In genomic region chr7:147405621-147406020, GRCh38 we compare ENCODE assay signal across 30 cellular contexts.
"Had no signal": no experiment of that assay in that cellular context is flagged by ENCODE, and none has a peak within 500 bp of the region (broad histone marks: within the 10 kb centered on the region; RNA-seq: fewer than 3 reads in every experiment).

No MANE protein-coding gene starts in this region.

- H3K27me3 ChIP-seq: MG63, Peyer's patch, SJSA1 had no signal

- DNase-seq: Kasumi-1, MG63, MV-4-11, NCI-H1092, NCI-H1105, NCI-H1417 treated with DMSO at 0.1 percent for 48 hours, NCI-H1436 treated with DMSO at 0.1 percent for 48 hours, NCI-H1694 treated with DMSO at 0.1 percent for 48 hours, NCI-H187 treated with DMSO at 0.1 percent for 48 hours, NCI-H2029, NCI-H2081, NCI-H2171 treated with DMSO at 0.1 percent for 48 hours, NCI-H2227 treated with DMSO at 0.1 percent for 48 hours, NCI-H446 treated with DMSO at 0.1 percent for 48 hours, NCI-H510A, NCI-H524, NCI-H526, NCI-H69, NCI-H748 treated with DMSO at 0.1 percent for 48 hours, NCI-H82, OCI-M1, PC-3, Peyer's patch, Right ventricle myocardium superior, RPMI8226, SHP77 treated with DMSO at 0.1 percent for 48 hours, SW 1271, T-helper 1 cell had no signal

- H3K4me3 ChIP-seq: MG63, Peyer's patch, SJSA1 had no signal

- H3K4me3 Mint-ChIP-seq: T-helper 1 cell treated with Interleukin-12 subunit alpha and Interleukin-12 subunit beta and Interleukin-4 antibody, amounts not matched to agents 30 μg/mL and 1 μg/mL, for 36 hours had no signal

- H3K4me1 ChIP-seq: Peyer's patch had no signal

- H3K9me3 ChIP-seq: MG63, Peyer's patch, SJSA1 had no signal

- H3K36me3 ChIP-seq: MG63, Peyer's patch, SJSA1 had no signal

- H3K27ac ChIP-seq: Peyer's patch had no signal

- H3K27ac Mint-ChIP-seq: T-helper 1 cell treated with Interleukin-12 subunit alpha and Interleukin-12 subunit beta and Interleukin-4 antibody, amounts not matched to agents 30 μg/mL and 1 μg/mL, for 36 hours had no signal
